In genomic region chr5:100902406-100903035, GRCh38 we compare ENCODE assay signal across 8 cellular contexts. TPM values are rescaled to one million over a fixed set of nuclear protein-coding genes. Genes with fewer than 3 reads are reported as not detected.
DNase-seq lines count a peak whose midpoint lies in the region; ATAC-seq and TF ChIP-seq lines count a peak whose summit lies in the region.

No MANE protein-coding gene starts in this region.

- intact Hi-C loops in adrenal gland (cut with DNase I) = no loop called here

- ATAC-seq in foreskin keratinocyte = peak; percentile 5
- ATAC-seq in HG02885 (IDR thresholded peaks at IDR 0.05; ENCODE audit: poor library complexity, unreplicated experiment) = no peak

- H3K9ac ChIP-seq in BLaER1 treated with 17β-estradiol and CSF1 and Interleukin-3, amounts not matched to agents 10 nM and 100 nM = peak overlapping the region; percentile 91 to 100 (median 99)
- H3K9ac ChIP-seq in MM.1S (ENCODE audit: low read length) = peak overlapping the region; percentile 87

- TF ChIP-seq POLR2A in adrenal gland (IDR thresholded peaks at IDR 0.05) = no peak

- peaks cover 53% of the 10 kb centered on the region for H3K79me2 ChIP-seq in MM.1S (ENCODE audit: low read length)

- 2 to 3% (median 2%) methylated on average over 14 of the region's 14 CpGs for WGBS in adrenal gland, 4 donors

- no peaks in the 10 kb centered on the region for H3K9me3 Mint-ChIP-seq in progenitor cell of endocrine pancreas (ENCODE audit: low read depth)

- peak overlapping the region; percentile 29 for H2AFZ ChIP-seq in MM.1S (ENCODE audit: low read length)

- no peaks in the 10 kb centered on the region for H3K9me3 ChIP-seq in BLaER1 treated with 17β-estradiol and CSF1 and Interleukin-3, amounts not matched to agents 10 nM and 100 nM (replicated peaks in 1 of 11)
- H3K9me3 ChIP-seq in MM.1S (replicated peaks; ENCODE audit: insufficient read depth, low read length) (no peaks in the 10 kb centered on the region), adrenal gland (replicated peaks in 1 of 3) (no peaks in the 10 kb centered on the region)

- H3K4me1 ChIP-seq in BLaER1 treated with 17β-estradiol and CSF1 and Interleukin-3, amounts not matched to agents 10 nM and 100 nM = peaks cover 18 to 45% (median 39%) of the 10 kb centered on the region in 10 experiments
- H3K4me1 ChIP-seq in MM.1S (ENCODE audit: low read length) = peaks cover 20% of the 10 kb centered on the region
- no peaks in the 10 kb centered on the region for H3K4me1 ChIP-seq in foreskin keratinocyte
- H3K4me1 ChIP-seq in adrenal gland (replicated peaks in 1 of 2) = no peaks in the 10 kb centered on the region

- peak overlapping the region; percentile 79 to 99 (median 95) for H3K4me3 ChIP-seq in BLaER1 treated with 17β-estradiol and CSF1 and Interleukin-3, amounts not matched to agents 10 nM and 100 nM
- H3K4me3 ChIP-seq in MM.1S (ENCODE audit: low read length) (peak overlapping the region; percentile 87), adrenal gland (peak overlapping the region in 1 of 4 donors; percentile 52)

- no peak overlapping the region for H3K27ac Mint-ChIP-seq in progenitor cell of endocrine pancreas

- H3K27me3 Mint-ChIP-seq in progenitor cell of endocrine pancreas = peaks cover 62% of the 10 kb centered on the region

- H3K27me3 ChIP-seq in BLaER1 treated with 17β-estradiol and CSF1 and Interleukin-3, amounts not matched to agents 10 nM and 100 nM = no peaks in the 10 kb centered on the region
- H3K27me3 ChIP-seq in MM.1S (replicated peaks; ENCODE audit: insufficient read depth, low read length) (no peaks in the 10 kb centered on the region), foreskin keratinocyte (no peaks in the 10 kb centered on the region), adrenal gland (no peaks in the 10 kb centered on the region)

- H4K20me1 ChIP-seq in BLaER1 treated with 17β-estradiol and CSF1 and Interleukin-3, amounts not matched to agents 10 nM and 100 nM = peaks cover 0 to 24% (median 6%) of the 10 kb centered on the region in 11 experiments; a peak in 11 of 22 replicates
- H4K20me1 ChIP-seq in MM.1S (ENCODE audit: insufficient read depth, low read length) = no peaks in the 10 kb centered on the region

- DNase-seq in MM.1S = peak; percentile 45
- peak; percentile 52 to 56 for DNase-seq in activated T-cell treated with anti-CD3 and anti-CD28 coated beads, Interleukin-2, amount 50 U/mL, for 48 hours
- DNase-seq in foreskin keratinocyte = peak in 1 of 2 donors; percentile 43
- DNase-seq in progenitor cell of endocrine pancreas (ENCODE audit: low spot score, unreplicated experiment) = no peak
- DNase-seq in adrenal gland = no peak
- no peak for DNase-seq in NCI-H187 treated with DMSO at 0.1 percent for 48 hours (lab: John Stamatoyannopoulos, UW)

- peaks cover 23% of the 10 kb centered on the region for H3K4me1 Mint-ChIP-seq in progenitor cell of endocrine pancreas (ENCODE audit: low read depth)

- no peaks in the 10 kb centered on the region for H3K9me2 ChIP-seq in MM.1S (replicated peaks; ENCODE audit: insufficient read depth, low read length)

- H3K36me3 Mint-ChIP-seq in progenitor cell of endocrine pancreas (ENCODE audit: insufficient read depth) = no peaks in the 10 kb centered on the region

- TF ChIP-seq CTCF in MM.1S (IDR thresholded peaks at IDR 0.05; ENCODE audit: low read length) (no peak), foreskin keratinocyte (conservative IDR thresholded peaks at IDR 0.05) (no peak), progenitor cell of endocrine pancreas (IDR thresholded peaks at IDR 0.05; ENCODE audit: unreplicated experiment) (no peak), adrenal gland (IDR thresholded peaks at IDR 0.05) (no peak)

- peak overlapping the region; percentile 89 to 100 (median 99) for H3K27ac ChIP-seq in BLaER1 treated with 17β-estradiol and CSF1 and Interleukin-3, amounts not matched to agents 10 nM and 100 nM
- H3K27ac ChIP-seq in MM.1S (ENCODE audit: low read length) = peak overlapping the region; percentile 85
- H3K27ac ChIP-seq in foreskin keratinocyte = no peak overlapping the region
- peak overlapping the region in 2 of 5 donors; percentile 54 to 65 for H3K27ac ChIP-seq in adrenal gland

- H3K36me3 ChIP-seq in BLaER1 treated with 17β-estradiol and CSF1 and Interleukin-3, amounts not matched to agents 10 nM and 100 nM = peaks cover 0 to 25% (median 10%) of the 10 kb centered on the region in 11 experiments; a peak in 12 of 22 replicates
- no peaks in the 10 kb centered on the region for H3K36me3 ChIP-seq in MM.1S (replicated peaks; ENCODE audit: insufficient read depth, low read length)
- H3K36me3 ChIP-seq in adrenal gland (replicated peaks in 1 of 2) = no peaks in the 10 kb centered on the region

- H3K4me3 Mint-ChIP-seq in progenitor cell of endocrine pancreas (ENCODE audit: low read depth) = peak overlapping the region; percentile 74

- H3K4me2 ChIP-seq in BLaER1 treated with 17β-estradiol and CSF1 and Interleukin-3, amounts not matched to agents 10 nM and 100 nM = peak overlapping the region; percentile 71 to 94 (median 91)
- H3K4me2 ChIP-seq in MM.1S (ENCODE audit: low read depth, low read length) = peak overlapping the region; percentile 82

- peaks cover 60% of the 10 kb centered on the region for H3F3A ChIP-seq in MM.1S (ENCODE audit: insufficient read depth, low read length)

RNA-seq across cellular contexts. Expression of gene ST8SIA4, which starts 0.6 kb away (rescaled TPM):
- total RNA-seq in foreskin keratinocyte (0.63 and 0.92 TPM in 2 replicates), progenitor cell of endocrine pancreas (5.5 and 6.8 TPM in 2 replicates), adrenal gland (10 to 100 TPM in 1 of 8 donors, 1 to 10 TPM in 6, under 1 TPM in 1; 0.85 to 11.4 (median 7.5) TPM)
- polyA plus RNA-seq in foreskin keratinocyte (0.21 and 0.29 TPM in 2 replicates), adrenal gland (1 to 10 TPM in 1 of 3 donors, under 1 TPM in 2; 0.94 to 2.2 (median 0.97) TPM)

Comparison
In these comparisons a context has a peak if more than half of its experiments do, and no peak if none do; other contexts are left out.
1. DNase-seq: peak in MM.1S (single experiment) and activated T-cell treated with anti-CD3 and anti-CD28 coated beads, Interleukin-2, amount 50 U/mL, for 48 hours (2 of 2); none in progenitor cell of endocrine pancreas (single experiment), adrenal gland (0 of 7) and NCI-H187 treated with DMSO at 0.1 percent for 48 hours (single experiment).